8 cellular contexts compared by ENCODE assay signal in genomic region chr22:43187171-43188099, GRCh38. TPM values are rescaled to one million over a fixed set of nuclear protein-coding genes. Genes with fewer than 3 reads are reported as not detected.
A peak's percentile ranks its signal among the peaks of the same experiment; 100 is the strongest.
DNase-seq lines count a peak whose midpoint lies in the region; ATAC-seq, FAIRE-seq and TF ChIP-seq lines count a peak whose summit lies in the region.

No MANE protein-coding gene starts in this region.

- intact Hi-C loops in Right ventricle myocardium superior (cut with DNase I) (loop anchor here (2.0 kb wide), 1 partner anchor 35 kb away; no protein-coding TSS in a partner anchor), pancreas (cut with DNase I) (no loop called here), thyroid gland (cut with DNase I) (no loop called here)

- H3K9me3 Mint-ChIP-seq in activated naive CD8-positive, alpha-beta T cell treated with anti-CD3 and anti-CD28 coated beads for 36 hours = peaks cover 3% of the 10 kb centered on the region

- no peaks in the 10 kb centered on the region for H3K27me3 Mint-ChIP-seq in activated naive CD8-positive, alpha-beta T cell treated with anti-CD3 and anti-CD28 coated beads for 36 hours

- H3K9me3 ChIP-seq in pancreas (no peaks in the 10 kb centered on the region), thyroid gland (no peaks in the 10 kb centered on the region)

- H3K36me3 Mint-ChIP-seq in activated naive CD8-positive, alpha-beta T cell treated with anti-CD3 and anti-CD28 coated beads for 36 hours = peaks cover 16% of the 10 kb centered on the region

- peak; percentile 90 for ATAC-seq in HG02759 (IDR thresholded peaks at IDR 0.05; ENCODE audit: unreplicated experiment)
- peak; percentile 95 for ATAC-seq in Right ventricle myocardium superior (ENCODE audit: poor library complexity)
- peak; percentile 78 to 93 (median 86) for ATAC-seq in pancreas

- H3K4me3 ChIP-seq in pancreas (peak overlapping the region; percentile 28 to 56 (median 38)), thyroid gland (replicated peaks in 1 of 3) (peak overlapping the region in 2 of 3 donors; percentile 6 to 40)

- TF ChIP-seq CTCF in GM12874 (IDR thresholded peaks at IDR 0.05; ENCODE audit: insufficient read depth, low read depth, low read length) = peak; percentile 90
- peak; percentile 60 to 80 (median 68) for TF ChIP-seq CTCF in pancreas (IDR thresholded peaks at IDR 0.05)
- peak in 4 of 6 experiments; percentile 41 to 83 (median 66) for TF ChIP-seq CTCF in thyroid gland (IDR thresholded peaks at IDR 0.05)

- H3K27me3 ChIP-seq in pancreas (no peaks in the 10 kb centered on the region), thyroid gland (no peaks in the 10 kb centered on the region)

- H3K36me3 ChIP-seq in pancreas (no peaks in the 10 kb centered on the region), thyroid gland (no peaks in the 10 kb centered on the region)

- H3K4me1 Mint-ChIP-seq in activated naive CD8-positive, alpha-beta T cell treated with anti-CD3 and anti-CD28 coated beads for 36 hours = peaks cover 14% of the 10 kb centered on the region

- peak overlapping the region; percentile 89 for H3K4me3 Mint-ChIP-seq in activated naive CD8-positive, alpha-beta T cell treated with anti-CD3 and anti-CD28 coated beads for 36 hours

- H3K4me1 ChIP-seq in pancreas = peaks cover 0 to 12% (median 4%) of the 10 kb centered on the region in 3 donors
- peaks cover 9 to 10% of the 10 kb centered on the region in 2 donors for H3K4me1 ChIP-seq in thyroid gland

- H3K27ac ChIP-seq in pancreas (peak overlapping the region; percentile 82 to 93 (median 90)), thyroid gland (peak overlapping the region; percentile 73 to 89 (median 82))

- peak overlapping the region; percentile 93 for H3K27ac Mint-ChIP-seq in activated naive CD8-positive, alpha-beta T cell treated with anti-CD3 and anti-CD28 coated beads for 36 hours

- no peak for FAIRE-seq in pancreas (lab: Jason Lieb, UNC)

- TF ChIP-seq POLR2A in thyroid gland (IDR thresholded peaks at IDR 0.05) = peak in 1 of 2 donors; percentile 57

- 5 to 8% methylated on average over 44 to 55 of the region's 86 CpGs for WGBS in pancreas, 2 donors
- WGBS in thyroid gland, 2 donors = 22 to 30% methylated on average over 12 to 13 of the region's 86 CpGs

- DNase-seq in NCI-H1105 treated with DMSO at 0.1 percent for 48 hours (lab: John Stamatoyannopoulos, UW) (peak; percentile 92), SKM-1 (lab: John Stamatoyannopoulos, UW; ENCODE audit: unreplicated experiment) (peak; percentile 89), Right ventricle myocardium superior (peak; percentile 98), pancreas (peak; percentile 94 to 99 (median 98)), thyroid gland (peak; percentile 95 to 97)
- peak; percentile 98 for DNase-seq in activated naive CD8-positive, alpha-beta T cell treated with anti-CD3 and anti-CD28 coated beads for 36 hours

RNA-seq across cellular contexts. Expression of gene TTLL12, which starts 0.5 kb away (rescaled TPM):
- 100 to 1,000 TPM; 104 to 106 TPM for total RNA-seq in activated naive CD8-positive, alpha-beta T cell treated with anti-CD3 and anti-CD28 coated beads for 36 hours
- total RNA-seq in Right ventricle myocardium superior (11.1 TPM), pancreas (10 to 100 TPM; 10.6 to 22.2 (median 16.1) TPM), thyroid gland (10 to 100 TPM; 20.0 to 35.2 (median 28.6) TPM)
- polyA plus RNA-seq in pancreas = 10 to 100 TPM; 13.7 to 14.2 TPM

RNA-seq across cellular contexts. Expression of gene TSPO, which starts 36.1 kb away (rescaled TPM):
- 100 to 1,000 TPM; 101 to 115 TPM for total RNA-seq in activated naive CD8-positive, alpha-beta T cell treated with anti-CD3 and anti-CD28 coated beads for 36 hours
- 126 TPM for total RNA-seq in Right ventricle myocardium superior
- 10 to 100 TPM; 24.2 to 63.2 (median 34.7) TPM for total RNA-seq in pancreas
- polyA plus RNA-seq in pancreas = 10 to 100 TPM; 62.4 to 79.6 TPM
- 100 to 1,000 TPM in 3 of 4 donors, 10 to 100 TPM in 1; 87.4 to 234 (median 170) TPM for total RNA-seq in thyroid gland

RNA-seq across cellular contexts. Expression of gene MCAT, which starts 44.2 kb away (rescaled TPM):
- 10 to 100 TPM; 28.0 to 29.1 TPM for total RNA-seq in activated naive CD8-positive, alpha-beta T cell treated with anti-CD3 and anti-CD28 coated beads for 36 hours
- total RNA-seq in Right ventricle myocardium superior (16.9 TPM), pancreas (10 to 100 TPM in 3 of 6 donors, 1 to 10 TPM in 3; 7.0 to 12.8 (median 9.6) TPM), thyroid gland (10 to 100 TPM; 28.4 to 48.5 (median 38.3) TPM)
- polyA plus RNA-seq in pancreas = 10 to 100 TPM; 13.7 to 14.1 TPM

Comparison
In these comparisons a context has a peak if more than half of its experiments do, and no peak if none do; other contexts are left out.
1. Peak in every context shown above with its lines: DNase-seq, ATAC-seq, H3K4me3 ChIP-seq and H3K27ac ChIP-seq.